Comparison of ENCODE assay signal across 8 cellular contexts in the genomic region with DNA sequence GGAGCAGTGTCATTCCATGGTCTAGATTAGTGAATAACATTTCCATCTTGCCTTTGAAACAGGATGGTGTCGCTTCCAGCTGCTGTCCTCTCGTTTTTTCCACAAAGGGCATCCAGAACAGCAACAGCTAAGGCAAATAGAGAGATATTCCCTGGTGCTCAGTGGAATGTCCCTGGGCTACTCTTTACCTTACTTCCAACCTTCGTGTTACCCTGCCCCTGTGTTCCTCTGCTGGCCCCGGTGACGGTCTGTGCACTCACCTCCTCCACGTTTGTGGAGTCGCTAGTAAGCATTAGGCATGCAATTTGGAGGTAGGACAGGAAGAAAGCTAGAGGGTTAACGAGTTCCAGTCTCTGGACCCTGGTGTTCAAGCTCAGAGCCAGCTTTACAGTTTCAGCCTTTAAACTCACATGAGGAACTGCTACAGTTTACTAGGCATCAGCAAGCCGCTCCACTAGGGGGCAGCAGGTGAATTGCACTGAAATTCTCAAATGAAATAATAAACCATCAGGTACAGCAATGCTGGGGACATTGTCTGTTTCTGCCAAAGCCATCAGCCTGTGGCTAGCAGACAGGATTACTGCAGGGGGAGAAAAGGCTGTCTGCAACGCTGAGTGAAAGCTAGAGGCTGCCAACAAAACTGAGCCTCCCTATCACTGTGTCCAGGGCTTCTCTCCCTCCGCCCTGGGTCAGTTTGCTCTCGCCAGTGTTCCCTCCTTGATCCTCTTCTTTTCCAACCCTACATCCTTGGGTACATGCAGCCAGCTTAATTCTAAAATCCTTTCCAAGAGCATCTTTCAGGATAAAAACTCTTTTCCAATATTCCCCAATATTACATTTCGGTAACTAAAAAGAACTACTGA. TPM values are rescaled to one million over a fixed set of nuclear protein-coding genes. Genes with fewer than 3 reads are reported as not detected.
DNase-seq lines count a peak whose midpoint lies in the region; ATAC-seq and TF ChIP-seq lines count a peak whose summit lies in the region.

No MANE protein-coding gene starts in this region.

- TF ChIP-seq CTCF in BE2C (IDR thresholded peaks at IDR 0.05; ENCODE audit: low read depth, low read length) = peak; percentile 95
- TF ChIP-seq CTCF in tibial artery (IDR thresholded peaks at IDR 0.05) = peak; percentile 77 to 80

- H3K4me1 Mint-ChIP-seq in activated T-helper 1 cell treated with anti-CD3 and anti-CD28 coated beads, Interleukin-12 subunit alpha, Interleukin-12 subunit beta, Interleukin-2, Interleukin-4 antibody, amounts not matched to agents 30 ng/mL and 10 ng/mL and 1 ng/mL, durations not matched to agents 14 hours and 24 hours and 36 hours (ENCODE audit: low read depth) = peaks cover 26% of the 10 kb centered on the region

- H3K9me3 ChIP-seq in BE2C (no peaks in the 10 kb centered on the region), tibial artery (no peaks in the 10 kb centered on the region)

- intact Hi-C loops in activated T-helper 1 cell treated with anti-CD3 and anti-CD28 coated beads, Interleukin-12 subunit alpha, Interleukin-12 subunit beta, Interleukin-2, Interleukin-4 antibody, amounts not matched to agents 30 ng/mL and 10 ng/mL and 1 ng/mL, durations not matched to agents 14 hours and 24 hours and 36 hours (cut with micrococcal nuclease) = loop anchor here (1.0 to 5.0 kb wide), 6 partner anchors 24 to 898 kb away; no protein-coding TSS in a partner anchor
- intact Hi-C loops in tibial artery (cut with DNase I; ENCODE audit: low total_unique reads) = loop anchor here (10.0 kb wide), 1 partner anchor 324 kb away; no protein-coding TSS in a partner anchor

- H3K9me3 Mint-ChIP-seq in activated T-helper 1 cell treated with anti-CD3 and anti-CD28 coated beads, Interleukin-12 subunit alpha, Interleukin-12 subunit beta, Interleukin-2, Interleukin-4 antibody, amounts not matched to agents 30 ng/mL and 10 ng/mL and 1 ng/mL, durations not matched to agents 14 hours and 24 hours and 36 hours = no peaks in the 10 kb centered on the region

- H3K27me3 ChIP-seq in BE2C (no peaks in the 10 kb centered on the region), tibial artery (no peaks in the 10 kb centered on the region)

- DNase-seq in BE2C (peak; percentile 84), RKO (ENCODE audit: low spot score) (peak; percentile 72), fibroblast of the conjunctiva (ENCODE audit: low read depth) (peak; percentile 69), occipital lobe (lab: John Stamatoyannopoulos, UW) (peak; percentile 69), tibial artery (peak; percentile 73 to 83)
- DNase-seq in activated T-helper 1 cell treated with anti-CD3 and anti-CD28 coated beads, Interleukin-12 subunit alpha, Interleukin-12 subunit beta, Interleukin-2, Interleukin-4 antibody, amounts not matched to agents 30 ng/mL and 10 ng/mL and 1 ng/mL, durations not matched to agents 14 hours and 24 hours and 36 hours (ENCODE audit: low spot score) = peak; percentile 60

- no peaks in the 10 kb centered on the region for H3K27me3 Mint-ChIP-seq in activated T-helper 1 cell treated with anti-CD3 and anti-CD28 coated beads, Interleukin-12 subunit alpha, Interleukin-12 subunit beta, Interleukin-2, Interleukin-4 antibody, amounts not matched to agents 30 ng/mL and 10 ng/mL and 1 ng/mL, durations not matched to agents 14 hours and 24 hours and 36 hours (ENCODE audit: insufficient read depth)

- peak; percentile 92 for TF ChIP-seq RAD21 in Ishikawa (IDR thresholded peaks at IDR 0.05; ENCODE audit: low read depth)

- H3K36me3 Mint-ChIP-seq in activated T-helper 1 cell treated with anti-CD3 and anti-CD28 coated beads, Interleukin-12 subunit alpha, Interleukin-12 subunit beta, Interleukin-2, Interleukin-4 antibody, amounts not matched to agents 30 ng/mL and 10 ng/mL and 1 ng/mL, durations not matched to agents 14 hours and 24 hours and 36 hours (ENCODE audit: low read depth) = peaks cover 22% of the 10 kb centered on the region

- no peaks in the 10 kb centered on the region; the same call in 1 of the 2 replicates for H3K4me1 ChIP-seq in BE2C
- peaks cover 0 to 12% (median 2%) of the 10 kb centered on the region in 4 donors for H3K4me1 ChIP-seq in tibial artery

- H3K4me3 ChIP-seq in BE2C (ENCODE audit: low read depth, low read length) = no peak overlapping the region
- H3K4me3 ChIP-seq in tibial artery = no peak overlapping the region

- no peak overlapping the region for H3K27ac Mint-ChIP-seq in activated T-helper 1 cell treated with anti-CD3 and anti-CD28 coated beads, Interleukin-12 subunit alpha, Interleukin-12 subunit beta, Interleukin-2, Interleukin-4 antibody, amounts not matched to agents 30 ng/mL and 10 ng/mL and 1 ng/mL, durations not matched to agents 14 hours and 24 hours and 36 hours

- peaks cover 22% of the 10 kb centered on the region for H3K36me3 ChIP-seq in BE2C
- H3K36me3 ChIP-seq in tibial artery = peaks cover 27 to 37% (median 29%) of the 10 kb centered on the region in 3 donors

- TF ChIP-seq EP300 in Ishikawa (IDR thresholded peaks at IDR 0.05; ENCODE audit: borderline replicate concordance) = no peak

- no peak overlapping the region for H3K27ac ChIP-seq in tibial artery

- ATAC-seq in GM19043 (IDR thresholded peaks at IDR 0.05; ENCODE audit: low read depth, unreplicated experiment) = peak; percentile 46

- no peak overlapping the region for H3K4me3 Mint-ChIP-seq in activated T-helper 1 cell treated with anti-CD3 and anti-CD28 coated beads, Interleukin-12 subunit alpha, Interleukin-12 subunit beta, Interleukin-2, Interleukin-4 antibody, amounts not matched to agents 30 ng/mL and 10 ng/mL and 1 ng/mL, durations not matched to agents 14 hours and 24 hours and 36 hours

TF ChIP-seq in Ishikawa, 13 proteins besides CTCF, POLR2A, EP300 and RAD21:
- TF ChIP-seq TCF12 (IDR thresholded peaks at IDR 0.05; ENCODE audit: low read depth) = no peak
- no peak for TF ChIP-seq TEAD4 (IDR thresholded peaks at IDR 0.05)
- no peak for TF ChIP-seq ZBTB7A (IDR thresholded peaks at IDR 0.05; ENCODE audit: low read depth)
- TF ChIP-seq TAF1 (IDR thresholded peaks at IDR 0.05; ENCODE audit: low read depth) = no peak
- TF ChIP-seq, protein P1, sequence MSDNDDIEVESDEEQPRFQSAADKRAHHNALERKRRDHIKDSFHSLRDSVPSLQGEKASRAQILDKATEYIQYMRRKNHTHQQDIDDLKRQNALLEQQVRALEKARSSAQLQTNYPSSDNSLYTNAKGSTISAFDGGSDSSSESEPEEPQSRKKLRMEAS (IDR thresholded peaks at IDR 0.05) = no peak
- TF ChIP-seq CEBPB (IDR thresholded peaks at IDR 0.05) = no peak
- TF ChIP-seq, protein P2, sequence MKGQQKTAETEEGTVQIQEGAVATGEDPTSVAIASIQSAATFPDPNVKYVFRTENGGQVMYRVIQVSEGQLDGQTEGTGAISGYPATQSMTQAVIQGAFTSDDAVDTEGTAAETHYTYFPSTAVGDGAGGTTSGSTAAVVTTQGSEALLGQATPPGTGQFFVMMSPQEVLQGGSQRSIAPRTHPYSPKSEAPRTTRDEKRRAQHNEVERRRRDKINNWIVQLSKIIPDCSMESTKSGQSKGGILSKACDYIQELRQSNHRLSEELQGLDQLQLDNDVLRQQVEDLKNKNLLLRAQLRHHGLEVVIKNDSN (IDR thresholded peaks at IDR 0.05) = no peak
- TF ChIP-seq CREB1 (IDR thresholded peaks at IDR 0.05; ENCODE audit: low read depth) = no peak
- TF ChIP-seq FOXM1 (IDR thresholded peaks at IDR 0.05; ENCODE audit: borderline replicate concordance, low read depth) = no peak
- TF ChIP-seq REST (IDR thresholded peaks at IDR 0.05; ENCODE audit: low read depth) = no peak
- no peak for TF ChIP-seq NFIC (IDR thresholded peaks at IDR 0.05)
- TF ChIP-seq YY1 (IDR thresholded peaks at IDR 0.05; ENCODE audit: low read depth) = no peak
- no peak for TF ChIP-seq EGR1 (IDR thresholded peaks at IDR 0.05)
TF ChIP-seq in Ishikawa: peak in this region for 0.

RNA-seq across cellular contexts. Expression of gene MRPL32, which starts 9.0 kb away (rescaled TPM):
- 62.9 TPM for polyA plus RNA-seq in BE2C (2012; ENCODE audit: insufficient read depth, insufficient read length, low read depth)
- total RNA-seq in activated T-helper 1 cell treated with anti-CD3 and anti-CD28 coated beads, Interleukin-12 subunit alpha, Interleukin-12 subunit beta, Interleukin-2, Interleukin-4 antibody, amounts not matched to agents 30 ng/mL and 10 ng/mL and 1 ng/mL, durations not matched to agents 14 hours and 24 hours and 36 hours = 81.5 and 82.0 TPM in 2 replicates
- 50.8 TPM for total RNA-seq in occipital lobe

RNA-seq across cellular contexts. Expression of gene PSMA2, which starts 9.2 kb away (rescaled TPM):
- 123 TPM for polyA plus RNA-seq in BE2C (2012; ENCODE audit: insufficient read depth, insufficient read length, low read depth)
- 187 and 194 TPM in 2 replicates for total RNA-seq in activated T-helper 1 cell treated with anti-CD3 and anti-CD28 coated beads, Interleukin-12 subunit alpha, Interleukin-12 subunit beta, Interleukin-2, Interleukin-4 antibody, amounts not matched to agents 30 ng/mL and 10 ng/mL and 1 ng/mL, durations not matched to agents 14 hours and 24 hours and 36 hours
- 51.2 TPM for total RNA-seq in occipital lobe

RNA-seq across cellular contexts. Expression of gene C7orf25, which starts 29.3 kb away (rescaled TPM):
- 2.0 TPM for polyA plus RNA-seq in BE2C (2012; ENCODE audit: insufficient read depth, insufficient read length, low read depth)
- total RNA-seq in activated T-helper 1 cell treated with anti-CD3 and anti-CD28 coated beads, Interleukin-12 subunit alpha, Interleukin-12 subunit beta, Interleukin-2, Interleukin-4 antibody, amounts not matched to agents 30 ng/mL and 10 ng/mL and 1 ng/mL, durations not matched to agents 14 hours and 24 hours and 36 hours = 5.7 and 6.1 TPM in 2 replicates
- total RNA-seq in occipital lobe = 9.2 TPM
